Comparison of ENCODE assay signal across 31 cellular contexts in the genomic region with DNA sequence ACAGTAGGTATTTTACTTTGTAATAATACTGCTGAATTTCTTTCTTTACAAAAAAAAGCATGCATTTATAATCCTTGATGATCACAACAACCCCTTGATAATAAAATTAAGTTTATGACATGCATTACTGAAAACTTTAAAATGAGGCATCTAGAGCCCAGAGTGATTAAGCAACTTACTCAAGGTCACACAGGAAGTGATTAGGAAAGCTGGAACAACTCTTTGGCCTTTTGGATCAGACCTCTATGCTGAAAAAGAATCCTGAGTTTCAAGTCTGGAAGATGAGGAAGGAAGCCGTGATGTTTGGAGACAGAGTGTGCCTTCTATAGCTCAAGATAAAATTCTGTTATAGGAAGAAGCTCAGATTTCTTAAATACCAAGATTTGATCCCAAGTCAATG.
"Had no signal": no experiment of that assay in that cellular context is flagged by ENCODE, and none has a peak within 500 bp of the region (broad histone marks: within the 10 kb centered on the region; RNA-seq: fewer than 3 reads in every experiment).

No MANE protein-coding gene starts in this region.

- H3K27ac ChIP-seq: neural progenitor cell, ovary, parathyroid adenoma, psoas muscle, skin epidermis, spleen, suprapubic skin, testis, tibial artery, transverse colon, vagina had no signal

- H3K27me3 ChIP-seq: neural progenitor cell, ovary, suprapubic skin, testis, transverse colon, vagina had no signal

- H3K4me2 ChIP-seq: neural progenitor cell, smooth muscle cell had no signal

- H3K4me3 ChIP-seq: neural progenitor cell, ovary, psoas muscle, skin epidermis, smooth muscle cell, spleen, suprapubic skin, testis, tibial artery, transverse colon, vagina had no signal

- FAIRE-seq: urothelium cell line had no signal

- H3K4me1 ChIP-seq: neural progenitor cell, parathyroid adenoma, psoas muscle, suprapubic skin, testis, tibial artery, transverse colon, vagina had no signal

- H3K79me2 ChIP-seq: parathyroid adenoma had no signal

- H2AFZ ChIP-seq: neural progenitor cell, parathyroid adenoma had no signal

- DNase-seq: natural killer cell; occipital lobe; ovary; posterior cingulate gyrus; psoas muscle; right cardiac atrium; spleen; stimulated activated CD4-positive, alpha-beta T cell treated with anti-CD3 and anti-CD28 coated beads, Interleukin-12 subunit alpha, Interleukin-12 subunit beta, amount 100 ng/mL, for 4 hours; stimulated activated CD4-positive, alpha-beta T cell treated with anti-CD3 and anti-CD28 coated beads, Interleukin-1b, Interleukin-23, amount 100 ng/mL, for 48 hours; stimulated activated CD4-positive, alpha-beta T cell treated with anti-CD3 and anti-CD28 coated beads, Interleukin-4, amount 100 ng/mL, for 1 hour; stimulated activated CD4-positive, alpha-beta T cell treated with anti-CD3 and anti-CD28 coated beads, Interleukin-4, amount 100 ng/mL, for 4 hours; stimulated activated CD8-positive, alpha-beta memory T cell treated with anti-CD3 and anti-CD28 coated beads, Interleukin-4, amount 100 ng/mL, for 48 hours; stimulated activated naive CD4-positive, alpha-beta T cell; stimulated activated naive CD8-positive, alpha-beta T cell treated with anti-CD3 and anti-CD28 coated beads, Interleukin-15, amount 100 ng/mL, for 72 hours; stimulated activated naive CD8-positive, alpha-beta T cell treated with anti-CD3 and anti-CD28 coated beads, Interleukin-15, Interleukin-2, amounts not matched to agents 100 U/mL and 50 U/mL, for 24 hours; substantia nigra; testis; tibial artery; transverse colon had no signal

- H3K4me1 Mint-ChIP-seq: natural killer cell; neural progenitor cell; stimulated activated memory B cell treated with anti-CD40 and anti-IgM and Interleukin-4, amounts not matched to agents 10 μg/mL and 1 μg/mL and 100 μg/mL, for 72 hours; stimulated activated naive CD8-positive, alpha-beta T cell treated with anti-CD3 and anti-CD28 coated beads, Interleukin-15, amount 100 ng/mL, for 72 hours had no signal

- H3K27ac Mint-ChIP-seq: natural killer cell; nephron; neural progenitor cell; progenitor cell of endocrine pancreas; stimulated activated memory B cell treated with anti-CD40 and anti-IgM and Interleukin-4, amounts not matched to agents 10 μg/mL and 1 μg/mL and 100 μg/mL, for 72 hours; stimulated activated naive CD8-positive, alpha-beta T cell treated with anti-CD3 and anti-CD28 coated beads, Interleukin-15, amount 100 ng/mL, for 72 hours; type B pancreatic cell had no signal

- H3K9me3 Mint-ChIP-seq: natural killer cell; nephron; stimulated activated naive CD8-positive, alpha-beta T cell treated with anti-CD3 and anti-CD28 coated beads, Interleukin-15, amount 100 ng/mL, for 72 hours; type B pancreatic cell had no signal

- H3K4me3 Mint-ChIP-seq: natural killer cell; nephron; neural progenitor cell; stimulated activated memory B cell treated with anti-CD40 and anti-IgM and Interleukin-4, amounts not matched to agents 10 μg/mL and 1 μg/mL and 100 μg/mL, for 72 hours; stimulated activated naive CD8-positive, alpha-beta T cell treated with anti-CD3 and anti-CD28 coated beads, Interleukin-15, amount 100 ng/mL, for 72 hours; type B pancreatic cell had no signal

- H3K36me3 ChIP-seq: neural progenitor cell, ovary, spleen, suprapubic skin, tibial artery, transverse colon, vagina had no signal

- ATAC-seq: natural killer cell; psoas muscle; sciatic nerve; stimulated activated memory B cell treated with anti-CD40 and anti-IgM and Interleukin-4, amounts not matched to agents 10 μg/mL and 1 μg/mL and 100 μg/mL, for 72 hours; stimulated activated naive CD8-positive, alpha-beta T cell treated with anti-CD3 and anti-CD28 coated beads, Interleukin-15, amount 100 ng/mL, for 72 hours; stimulated activated naive CD8-positive, alpha-beta T cell treated with anti-CD3 and anti-CD28 coated beads, Interleukin-15, Interleukin-2, amounts not matched to agents 100 U/mL and 50 U/mL, for 24 hours had no signal

- H3K9ac ChIP-seq: neural progenitor cell, parathyroid adenoma had no signal

- H3K9me3 ChIP-seq: ovary, psoas muscle, spleen, suprapubic skin, testis, tibial artery, transverse colon, vagina had no signal

- H3K36me3 Mint-ChIP-seq: natural killer cell; neural progenitor cell; stimulated activated memory B cell treated with anti-CD40 and anti-IgM and Interleukin-4, amounts not matched to agents 10 μg/mL and 1 μg/mL and 100 μg/mL, for 72 hours; type B pancreatic cell had no signal
